In genomic region chr1:194233069-194233468, GRCh38 we compare ENCODE assay signal across 23 cellular contexts.
A peak's percentile ranks its signal among the peaks of the same experiment; 100 is the strongest.
DNase-seq lines count a peak whose midpoint lies in the region; ATAC-seq, FAIRE-seq and TF ChIP-seq lines count a peak whose summit lies in the region.
"Had no signal": no experiment of that assay in that cellular context is flagged by ENCODE, and none has a peak within 500 bp of the region (broad histone marks: within the 10 kb centered on the region; RNA-seq: fewer than 3 reads in every experiment).

No MANE protein-coding gene starts in this region.

- TF ChIP-seq RAD21 in SK-N-SH (IDR thresholded peaks at IDR 0.05; ENCODE audit: low read length): no peak

- H3K79me2 ChIP-seq in SK-N-SH (ENCODE audit: insufficient read depth): no peaks in the 10 kb centered on the region

- CTCF ChIA-PET in SK-N-SH (lab: Yijun Ruan, JAX): interaction anchor here (0.5 kb wide), 1 partner anchor 47 kb away, joined by 3 read pairs; no protein-coding TSS in a partner anchor

- TF ChIP-seq EP300 in SK-N-SH (IDR thresholded peaks at IDR 0.05; ENCODE audit: borderline replicate concordance in 1 of 2, low read depth in 1 of 2, low read length in 1 of 2): no peak

- H3K36me3 ChIP-seq in SK-N-SH (replicated peaks in 1 of 2; ENCODE audit: control insufficient read depth in 1 of 2, insufficient read depth in 2 of 2, low read length in 1 of 2) (no peaks in the 10 kb centered on the region), small intestine (ENCODE audit: control insufficient read depth in 2 of 2, insufficient read depth in 2 of 2, low read length in 2 of 2) (no peaks in the 10 kb centered on the region)
- H3K36me3 ChIP-seq: SJSA1 had no signal

- H3K4me1 Mint-ChIP-seq in HFFc6 (ENCODE audit: low read depth): peaks cover 12% of the 10 kb centered on the region; the same call in 1 of the 2 replicates
- no peaks in the 10 kb centered on the region for H3K4me1 Mint-ChIP-seq in activated naive CD8-positive, alpha-beta T cell treated with anti-CD3 and anti-CD28 coated beads, Interleukin-2, amount 50 U/mL, for 24 hours

- no peak overlapping the region for H3K9ac ChIP-seq in SK-N-SH

- no peak for TF ChIP-seq CTCF in SK-N-SH (IDR thresholded peaks at IDR 0.05)
- no peak for TF ChIP-seq CTCF in epithelial cell of esophagus (IDR thresholded peaks at IDR 0.05; ENCODE audit: insufficient read depth, low read depth, low read length, missing control alignments)
- no peak for TF ChIP-seq CTCF in HFFc6 (IDR thresholded peaks at IDR 0.05)

- 6% methylated on average over 2 of the region's 2 CpGs for WGBS in SK-N-SH (ENCODE audit: low lambda C conversion rate)
- WGBS in small intestine, 3 donors: 33 to 55% (median 46%) methylated on average over 2 of the region's 2 CpGs

- no peaks in the 10 kb centered on the region for H3K27me3 Mint-ChIP-seq in HFFc6 (ENCODE audit: insufficient read depth)
- no peaks in the 10 kb centered on the region for H3K27me3 Mint-ChIP-seq in activated naive CD8-positive, alpha-beta T cell treated with anti-CD3 and anti-CD28 coated beads, Interleukin-2, amount 50 U/mL, for 24 hours
- H3K27me3 Mint-ChIP-seq: CD8-positive, alpha-beta memory T cell had no signal

- H3K27ac ChIP-seq in SK-N-SH (ENCODE audit: low read depth in 2 of 2, low read length in 1 of 2): no peak overlapping the region
- no peak overlapping the region for H3K27ac ChIP-seq in small intestine (ENCODE audit: low read depth in 1 of 2, low read length in 1 of 2)
- H3K27ac ChIP-seq: 22Rv1, C4-2B, SJSA1 had no signal

- H3K9me3 ChIP-seq in SK-N-SH (no peaks in the 10 kb centered on the region), small intestine (ENCODE audit: control insufficient read depth, low read depth) (no peaks in the 10 kb centered on the region)
- H3K9me3 ChIP-seq: SJSA1 had no signal

- H3F3A ChIP-seq in SK-N-SH (replicated peaks; ENCODE audit: insufficient read depth): no peaks in the 10 kb centered on the region

- no peak overlapping the region for H3K27ac Mint-ChIP-seq in HFFc6
- no peak overlapping the region for H3K27ac Mint-ChIP-seq in activated naive CD8-positive, alpha-beta T cell treated with anti-CD3 and anti-CD28 coated beads, Interleukin-2, amount 50 U/mL, for 24 hours

- H3K4me3 Mint-ChIP-seq in HFFc6: no peak overlapping the region
- H3K4me3 Mint-ChIP-seq in activated naive CD8-positive, alpha-beta T cell treated with anti-CD3 and anti-CD28 coated beads, Interleukin-2, amount 50 U/mL, for 24 hours: no peak overlapping the region
- H3K4me3 Mint-ChIP-seq: CD8-positive, alpha-beta memory T cell had no signal

- H2AFZ ChIP-seq in SK-N-SH (ENCODE audit: low read depth): peak overlapping the region; percentile 39; the same call in 1 of the 2 replicates

- H3K4me1 ChIP-seq in SK-N-SH (ENCODE audit: control insufficient read depth in 1 of 2, insufficient read depth in 2 of 2, low read depth in 1 of 2, low read length in 1 of 2) (no peaks in the 10 kb centered on the region; a peak in 1 of 4 replicates), small intestine (ENCODE audit: control insufficient read depth in 2 of 2, insufficient read depth in 1 of 2, low read depth in 1 of 2, low read length in 1 of 2) (no peaks in the 10 kb centered on the region)
- H3K4me1 ChIP-seq: SJSA1 had no signal

- H3K9me3 Mint-ChIP-seq in HFFc6: no peaks in the 10 kb centered on the region
- no peaks in the 10 kb centered on the region for H3K9me3 Mint-ChIP-seq in activated naive CD8-positive, alpha-beta T cell treated with anti-CD3 and anti-CD28 coated beads, Interleukin-2, amount 50 U/mL, for 24 hours
- H3K9me3 Mint-ChIP-seq: CD8-positive, alpha-beta memory T cell had no signal

- FAIRE-seq in small intestine (lab: Jason Lieb, UNC): peak; percentile 10
- FAIRE-seq: GM12892, H54 had no signal

- no peak for DNase-seq in SK-N-SH
- DNase-seq in LoVo (ENCODE audit: low spot score): peak; percentile 7
- peak; percentile 13 for DNase-seq in epithelial cell of esophagus (ENCODE audit: low read depth)
- no peak for DNase-seq in small intestine
- DNase-seq in HFFc6: no peak
- DNase-seq in activated naive CD8-positive, alpha-beta T cell treated with anti-CD3 and anti-CD28 coated beads, Interleukin-2, amount 50 U/mL, for 24 hours: no peak
- DNase-seq: CD8-positive, alpha-beta memory T cell; DMS79; Kasumi-1; NCI-H1694 treated with DMSO at 0.1 percent for 48 hours; NCI-H2081 treated with DMSO at 0.1 percent for 48 hours; NCI-H2171 treated with DMSO at 0.1 percent for 48 hours; NCI-H446; NCI-H526; OCI-M1 had no signal

- H4K20me1 ChIP-seq in SK-N-SH (ENCODE audit: insufficient read depth): no peaks in the 10 kb centered on the region

- H3K4me3 ChIP-seq in SK-N-SH (ENCODE audit: low read depth in 2 of 2, low read length in 1 of 2) (no peak overlapping the region), epithelial cell of esophagus (ENCODE audit: low read length) (no peak overlapping the region), small intestine (ENCODE audit: low read depth in 1 of 2, low read length in 2 of 2) (no peak overlapping the region)
- H3K4me3 ChIP-seq: SJSA1 had no signal

- H3K27me3 ChIP-seq in SK-N-SH (ENCODE audit: insufficient read depth) (no peaks in the 10 kb centered on the region), small intestine (ENCODE audit: control insufficient read depth in 2 of 2, insufficient read depth in 2 of 2, low read length in 2 of 2) (no peaks in the 10 kb centered on the region)
- H3K27me3 ChIP-seq: SJSA1 had no signal

- no peaks in the 10 kb centered on the region for H3K36me3 Mint-ChIP-seq in HFFc6 (ENCODE audit: low read depth)
- H3K36me3 Mint-ChIP-seq in activated naive CD8-positive, alpha-beta T cell treated with anti-CD3 and anti-CD28 coated beads, Interleukin-2, amount 50 U/mL, for 24 hours (ENCODE audit: low read depth): no peaks in the 10 kb centered on the region

- H3K9me2 ChIP-seq in SK-N-SH: no peaks in the 10 kb centered on the region

- ATAC-seq in SK-N-SH treated with all-trans-retinoic acid at 6 μM for 48 hours (no peak), GM18868 (IDR thresholded peaks at IDR 0.05; ENCODE audit: unreplicated experiment) (no peak)
- no peak for ATAC-seq in activated naive CD8-positive, alpha-beta T cell treated with anti-CD3 and anti-CD28 coated beads, Interleukin-2, amount 50 U/mL, for 24 hours
- ATAC-seq: Right ventricle myocardium inferior had no signal

- POLR2A ChIA-PET in SK-N-SH (lab: Yijun Ruan, JAX): no interaction called here

- no peak overlapping the region for H3K4me2 ChIP-seq in SK-N-SH

TF ChIP-seq in SK-N-SH, 30 proteins besides CTCF, POLR2A, EP300 and RAD21:
- no peak for TF ChIP-seq ELF1 (IDR thresholded peaks at IDR 0.05)
- TF ChIP-seq TAF1 (IDR thresholded peaks at IDR 0.05; ENCODE audit: borderline replicate concordance, low read depth, low read length): no peak
- no peak for TF ChIP-seq RCOR1 (IDR thresholded peaks at IDR 0.05; ENCODE audit: low read length)
- no peak for TF ChIP-seq RFX5 (IDR thresholded peaks at IDR 0.05; ENCODE audit: low read length)
- no peak for TF ChIP-seq MEF2A (IDR thresholded peaks at IDR 0.05; ENCODE audit: borderline replicate concordance, low read depth)

TF ChIP-seq in SK-N-SH treated with all-trans-retinoic acid at 6 μM for 48 hours, 23 proteins besides CTCF, POLR2A, EP300 and RAD21:
- TF ChIP-seq ZC3H10 (CRISPR knock-in tag; IDR thresholded peaks at IDR 0.05) (no peak), ISL1 (CRISPR knock-in tag; IDR thresholded peaks at IDR 0.05) (no peak), GLIS3 (CRISPR knock-in tag; IDR thresholded peaks at IDR 0.05) (no peak), RARB (CRISPR knock-in tag; IDR thresholded peaks at IDR 0.05) (no peak), POU6F1 (CRISPR knock-in tag; IDR thresholded peaks at IDR 0.05; ENCODE audit: borderline replicate concordance, low read depth) (no peak), ZNF8 (CRISPR knock-in tag; IDR thresholded peaks at IDR 0.05) (no peak), ESRRG (CRISPR knock-in tag; IDR thresholded peaks at IDR 0.05) (no peak), ZNF565 (CRISPR knock-in tag; conservative IDR thresholded peaks at IDR 0.05; ENCODE audit: low read depth) (no peak), ZNF70 (CRISPR knock-in tag; IDR thresholded peaks at IDR 0.05) (no peak), BACH2 (CRISPR knock-in tag; IDR thresholded peaks at IDR 0.05; ENCODE audit: borderline replicate concordance) (no peak), CSRNP3 (CRISPR knock-in tag; IDR thresholded peaks at IDR 0.05) (no peak)
TF ChIP-seq in SK-N-SH treated with all-trans-retinoic acid at 6 μM for 48 hours: peak in this region for 0.

Comparison
In these comparisons a context has a peak if more than half of its experiments do, and no peak if none do; other contexts are left out.
1. DNase-seq: peak in LoVo (single experiment) and epithelial cell of esophagus (single experiment); none in SK-N-SH (single experiment), small intestine (single experiment), HFFc6 (single experiment) and activated naive CD8-positive, alpha-beta T cell treated with anti-CD3 and anti-CD28 coated beads, Interleukin-2, amount 50 U/mL, for 24 hours (single experiment).